17 cellular contexts compared by ENCODE assay signal in genomic region chr9:137194909-137195308, GRCh38. TPM values are rescaled to one million over a fixed set of nuclear protein-coding genes. Genes with fewer than 3 reads are reported as not detected.
DNase-seq lines count a peak whose midpoint lies in the region; ATAC-seq, FAIRE-seq and TF ChIP-seq lines count a peak whose summit lies in the region.
"Had no signal": no experiment of that assay in that cellular context is flagged by ENCODE, and none has a peak within 500 bp of the region (broad histone marks: within the 10 kb centered on the region; RNA-seq: fewer than 3 reads in every experiment).

No MANE protein-coding gene starts in this region.

- CTCF ChIA-PET in Calu3 (lab: Charles Lee), result interaction anchor here (1.0 to 1.2 kb wide), 2 partner anchors 20 to 42 kb away, joined by 3 to 4 read pairs; no protein-coding TSS in a partner anchor
- CTCF ChIA-PET in K562 (lab: Yijun Ruan, JAX; ENCODE audit: low intra/inter-chr PET ratio), result no interaction called here
- CTCF ChIA-PET in activated CD4-positive, alpha-beta T cell treated with anti-CD3 and anti-CD28 coated beads, Interleukin-2, amount 10 ng/mL, durations not matched to agents 7 days and 5 days (lab: Charles Lee), result interaction anchor here (1.1 to 1.6 kb wide), 4 partner anchors 9 to 48 kb away, joined by 3 to 7 read pairs (median 4); partner anchors contain the start of gene RNF224

- H3K27ac Mint-ChIP-seq in Calu3 (ENCODE audit: unreplicated experiment), result no peak overlapping the region
- no peak overlapping the region for H3K27ac Mint-ChIP-seq in activated T-helper 1 cell treated with anti-CD3 and anti-CD28 coated beads, Interleukin-12 subunit alpha, Interleukin-12 subunit beta, Interleukin-2, Interleukin-4 antibody, amounts not matched to agents 30 ng/mL and 10 ng/mL and 1 ng/mL, durations not matched to agents 14 hours and 24 hours and 36 hours
- H3K27ac Mint-ChIP-seq in activated CD4-positive, alpha-beta T cell treated with anti-CD3 and anti-CD28 coated beads, Interleukin-2, amount 10 ng/mL, durations not matched to agents 7 days and 5 days, result no peak overlapping the region
- H3K27ac Mint-ChIP-seq: activated CD8-positive, alpha-beta T cell treated with anti-CD3 and anti-CD28 coated beads for 36 hours; activated naive CD4-positive, alpha-beta T cell treated with anti-CD3 and anti-CD28 coated beads, Interleukin-2, amount 50 U/mL, for 24 hours; B cell; T-helper 1 cell treated with Interleukin-12 subunit alpha and Interleukin-12 subunit beta and Interleukin-4 antibody, amounts not matched to agents 30 μg/mL and 1 μg/mL, for 36 hours had no signal

- no peak for TF ChIP-seq POLR2A in K562 (conservative IDR thresholded peaks at IDR 0.05)

- 78% methylated on average over 6 of the region's 10 CpGs for WGBS in K562 (ENCODE audit: insufficient coverage, low coverage, missing lambda C conversion rate)

- peaks cover 35% of the 10 kb centered on the region; the same call in 1 of the 3 replicates for H3K36me3 ChIP-seq in K562 (ENCODE audit: control insufficient read depth, insufficient read depth, low read length)
- H3K36me3 ChIP-seq in mucosa of rectum (ENCODE audit: control insufficient read depth in 2 of 2, insufficient read depth in 2 of 2, low read length in 2 of 2), result peaks cover 25 to 26% of the 10 kb centered on the region in 2 donors

- peaks cover 38% of the 10 kb centered on the region for H3K4me1 Mint-ChIP-seq in Calu3 (ENCODE audit: low read depth, unreplicated experiment)
- H3K4me1 Mint-ChIP-seq in activated T-helper 1 cell treated with anti-CD3 and anti-CD28 coated beads, Interleukin-12 subunit alpha, Interleukin-12 subunit beta, Interleukin-2, Interleukin-4 antibody, amounts not matched to agents 30 ng/mL and 10 ng/mL and 1 ng/mL, durations not matched to agents 14 hours and 24 hours and 36 hours (ENCODE audit: low read depth), result no peaks in the 10 kb centered on the region
- H3K4me1 Mint-ChIP-seq in activated CD4-positive, alpha-beta T cell treated with anti-CD3 and anti-CD28 coated beads, Interleukin-2, amount 10 ng/mL, durations not matched to agents 7 days and 5 days, result peaks cover 13% of the 10 kb centered on the region
- H3K4me1 Mint-ChIP-seq: neural crest cell had no signal

- H3K9me3 ChIP-seq in K562 (replicated peaks; ENCODE audit: control insufficient read depth, insufficient read depth, low read depth, low read length), result no peaks in the 10 kb centered on the region
- no peaks in the 10 kb centered on the region for H3K9me3 ChIP-seq in mucosa of rectum (ENCODE audit: control insufficient read depth in 2 of 2, low read length in 2 of 2)

- POLR2A ChIA-PET in K562 (lab: Yijun Ruan, JAX), result interaction anchor here (0.6 to 1.6 kb wide), 6 partner anchors 10 to 128 kb away, joined by 3 to 9 read pairs (median 6); partner anchors contain the start of genes RNF208 and TUBB4B
- POLR2A ChIA-PET in activated CD4-positive, alpha-beta T cell treated with anti-CD3 and anti-CD28 coated beads, Interleukin-2, amount 10 ng/mL, durations not matched to agents 7 days and 5 days (lab: Charles Lee), result no interaction called here

- H2AFZ ChIP-seq in K562 (ENCODE audit: low read depth, low read length), result no peak overlapping the region

- TF ChIP-seq EP300 in K562 (IDR thresholded peaks at IDR 0.05; ENCODE audit: low read length), result no peak

- peaks cover 42% of the 10 kb centered on the region for H3K36me3 Mint-ChIP-seq in Calu3 (ENCODE audit: insufficient read depth, unreplicated experiment)
- peaks cover 2% of the 10 kb centered on the region for H3K36me3 Mint-ChIP-seq in activated T-helper 1 cell treated with anti-CD3 and anti-CD28 coated beads, Interleukin-12 subunit alpha, Interleukin-12 subunit beta, Interleukin-2, Interleukin-4 antibody, amounts not matched to agents 30 ng/mL and 10 ng/mL and 1 ng/mL, durations not matched to agents 14 hours and 24 hours and 36 hours (ENCODE audit: low read depth)
- no peaks in the 10 kb centered on the region for H3K36me3 Mint-ChIP-seq in activated CD4-positive, alpha-beta T cell treated with anti-CD3 and anti-CD28 coated beads, Interleukin-2, amount 10 ng/mL, durations not matched to agents 7 days and 5 days (ENCODE audit: low read depth)
- H3K36me3 Mint-ChIP-seq: activated naive CD4-positive, alpha-beta T cell treated with anti-CD3 and anti-CD28 coated beads, Interleukin-2, amount 50 U/mL, for 24 hours had no signal

- no peak for TF ChIP-seq RAD21 in K562 (CRISPR knock-in tag; conservative IDR thresholded peaks at IDR 0.05 in 1 of 2, IDR thresholded peaks at IDR 0.05 in 1 of 2)

- no peaks in the 10 kb centered on the region for H3K9me1 ChIP-seq in K562 (ENCODE audit: control insufficient read depth, insufficient read depth, low read length)

- FAIRE-seq in K562 (lab: Jason Lieb, UNC), result no peak

- DNase-seq in Calu3, result no peak
- DNase-seq in NCI-H1436 (lab: John Stamatoyannopoulos, UW), result peak; percentile 21
- no peak for DNase-seq in K562 (ENCODE audit: extremely low read depth in 1 of 4, low spot score in 3 of 4)
- no peak for DNase-seq in activated CD8-positive, alpha-beta memory T cell treated with anti-CD3 and anti-CD28 coated beads, Interleukin-2, amount 50 U/mL, for 48 hours
- no peak for DNase-seq in foreskin fibroblast
- DNase-seq in activated T-helper 1 cell treated with anti-CD3 and anti-CD28 coated beads, Interleukin-12 subunit alpha, Interleukin-12 subunit beta, Interleukin-2, Interleukin-4 antibody, amounts not matched to agents 30 ng/mL and 10 ng/mL and 1 ng/mL, durations not matched to agents 14 hours and 24 hours and 36 hours (ENCODE audit: low spot score), result no peak
- no peak for DNase-seq in activated CD4-positive, alpha-beta T cell treated with anti-CD3 and anti-CD28 coated beads, Interleukin-2, amount 10 ng/mL, durations not matched to agents 7 days and 5 days
- DNase-seq: activated CD8-positive, alpha-beta T cell treated with anti-CD3 and anti-CD28 coated beads for 36 hours; left cardiac atrium; NCI-H1048 had no signal

- H3K4me2 ChIP-seq in K562 (ENCODE audit: insufficient read depth, low read length), result no peak overlapping the region

- ATAC-seq in K562, result no peak
- ATAC-seq: activated CD8-positive, alpha-beta T cell treated with anti-CD3 and anti-CD28 coated beads for 36 hours; left cardiac atrium had no signal

- peaks cover 49% of the 10 kb centered on the region for H3K79me2 ChIP-seq in K562 (ENCODE audit: control insufficient read depth, insufficient read depth, low read length)

- H3K4me3 Mint-ChIP-seq in Calu3 (ENCODE audit: low read depth, unreplicated experiment), result peak overlapping the region; percentile 60
- no peak overlapping the region for H3K4me3 Mint-ChIP-seq in activated T-helper 1 cell treated with anti-CD3 and anti-CD28 coated beads, Interleukin-12 subunit alpha, Interleukin-12 subunit beta, Interleukin-2, Interleukin-4 antibody, amounts not matched to agents 30 ng/mL and 10 ng/mL and 1 ng/mL, durations not matched to agents 14 hours and 24 hours and 36 hours
- no peak overlapping the region for H3K4me3 Mint-ChIP-seq in activated CD4-positive, alpha-beta T cell treated with anti-CD3 and anti-CD28 coated beads, Interleukin-2, amount 10 ng/mL, durations not matched to agents 7 days and 5 days
- H3K4me3 Mint-ChIP-seq: activated CD8-positive, alpha-beta T cell treated with anti-CD3 and anti-CD28 coated beads for 36 hours; activated naive CD4-positive, alpha-beta T cell treated with anti-CD3 and anti-CD28 coated beads, Interleukin-2, amount 50 U/mL, for 24 hours; B cell; T-helper 1 cell treated with Interleukin-12 subunit alpha and Interleukin-12 subunit beta and Interleukin-4 antibody, amounts not matched to agents 30 μg/mL and 1 μg/mL, for 36 hours had no signal

- no peaks in the 10 kb centered on the region for H3K9me3 Mint-ChIP-seq in Calu3 (ENCODE audit: low read depth, unreplicated experiment)
- no peaks in the 10 kb centered on the region for H3K9me3 Mint-ChIP-seq in activated T-helper 1 cell treated with anti-CD3 and anti-CD28 coated beads, Interleukin-12 subunit alpha, Interleukin-12 subunit beta, Interleukin-2, Interleukin-4 antibody, amounts not matched to agents 30 ng/mL and 10 ng/mL and 1 ng/mL, durations not matched to agents 14 hours and 24 hours and 36 hours
- no peaks in the 10 kb centered on the region for H3K9me3 Mint-ChIP-seq in activated CD4-positive, alpha-beta T cell treated with anti-CD3 and anti-CD28 coated beads, Interleukin-2, amount 10 ng/mL, durations not matched to agents 7 days and 5 days
- H3K9me3 Mint-ChIP-seq: activated CD8-positive, alpha-beta T cell treated with anti-CD3 and anti-CD28 coated beads for 36 hours; activated naive CD4-positive, alpha-beta T cell treated with anti-CD3 and anti-CD28 coated beads, Interleukin-2, amount 50 U/mL, for 24 hours; neural crest cell; T-helper 1 cell treated with Interleukin-12 subunit alpha and Interleukin-12 subunit beta and Interleukin-4 antibody, amounts not matched to agents 30 μg/mL and 1 μg/mL, for 36 hours had no signal

- no peak overlapping the region for H3K27ac ChIP-seq in K562 (ENCODE audit: extremely low read depth, low read depth, low read length)
- H3K27ac ChIP-seq in mucosa of rectum (ENCODE audit: low read depth in 2 of 2, low read length in 2 of 2), result peak overlapping the region; percentile 96 to 97
- H3K27ac ChIP-seq: coronary artery, HL-60 had no signal

- in situ Hi-C loops in K562 (cut with MboI), result no loop called here

- H3K4me3 ChIP-seq in K562 (no peak overlapping the region), mucosa of rectum (ENCODE audit: low read length in 2 of 2) (peak overlapping the region; percentile 55 to 57), foreskin fibroblast (ENCODE audit: low read depth in 1 of 2, low read length in 2 of 2) (no peak overlapping the region)
- H3K4me3 ChIP-seq: coronary artery had no signal

- H4K20me1 ChIP-seq in K562 (replicated peaks; ENCODE audit: control insufficient read depth, insufficient read depth, low read length), result peaks cover 5% of the 10 kb centered on the region

- H3K4me1 ChIP-seq in K562 (replicated peaks in 1 of 2; ENCODE audit: control insufficient read depth in 2 of 2, insufficient read depth in 2 of 2, low read length in 2 of 2) (peaks cover 17 to 98% of the 10 kb centered on the region in 2 experiments), mucosa of rectum (ENCODE audit: control insufficient read depth in 2 of 2, insufficient read depth in 2 of 2, low read length in 2 of 2) (peaks cover 58 to 62% of the 10 kb centered on the region in 2 donors)

- H3K27me3 ChIP-seq in K562 (ENCODE audit: control insufficient read depth in 2 of 2, insufficient read depth in 2 of 2, low read length in 2 of 2) (no peaks in the 10 kb centered on the region), mucosa of rectum (ENCODE audit: control insufficient read depth in 2 of 2, insufficient read depth in 2 of 2, low read length in 2 of 2) (no peaks in the 10 kb centered on the region)

- no TSS peak for BruUV-seq in Calu3 (replicated peaks; lab: Mats Ljungman, UMichigan)
- no TSS peak for BruUV-seq in K562 (replicated peaks; lab: Mats Ljungman, UMichigan)

- H3K9ac ChIP-seq in K562 (ENCODE audit: insufficient read depth in 1 of 2, low read depth in 2 of 2, low read length in 2 of 2) (peak overlapping the region in 1 of 2 experiments; percentile 57; a peak in 1 of 4 replicates), mucosa of rectum (ENCODE audit: low read depth in 1 of 2, low read length in 2 of 2) (peak overlapping the region; percentile 60 to 65)

- intact Hi-C loops in Calu3 (cut with micrococcal nuclease; ENCODE audit: unreplicated experiment), result no loop called here
- intact Hi-C loops in K562 (cut with micrococcal nuclease), result no loop called here
- intact Hi-C loops in activated T-helper 1 cell treated with anti-CD3 and anti-CD28 coated beads, Interleukin-12 subunit alpha, Interleukin-12 subunit beta, Interleukin-2, Interleukin-4 antibody, amounts not matched to agents 30 ng/mL and 10 ng/mL and 1 ng/mL, durations not matched to agents 14 hours and 24 hours and 36 hours (cut with micrococcal nuclease), result no loop called here

- no peaks in the 10 kb centered on the region for H3K27me3 Mint-ChIP-seq in Calu3 (ENCODE audit: unreplicated experiment)
- no peaks in the 10 kb centered on the region for H3K27me3 Mint-ChIP-seq in activated T-helper 1 cell treated with anti-CD3 and anti-CD28 coated beads, Interleukin-12 subunit alpha, Interleukin-12 subunit beta, Interleukin-2, Interleukin-4 antibody, amounts not matched to agents 30 ng/mL and 10 ng/mL and 1 ng/mL, durations not matched to agents 14 hours and 24 hours and 36 hours (ENCODE audit: insufficient read depth)
- H3K27me3 Mint-ChIP-seq in activated CD4-positive, alpha-beta T cell treated with anti-CD3 and anti-CD28 coated beads, Interleukin-2, amount 10 ng/mL, durations not matched to agents 7 days and 5 days, result no peaks in the 10 kb centered on the region
- H3K27me3 Mint-ChIP-seq: activated CD8-positive, alpha-beta T cell treated with anti-CD3 and anti-CD28 coated beads for 36 hours; activated naive CD4-positive, alpha-beta T cell treated with anti-CD3 and anti-CD28 coated beads, Interleukin-2, amount 50 U/mL, for 24 hours; B cell had no signal

- no peak for TF ChIP-seq CTCF in Calu3 (IDR thresholded peaks at IDR 0.05; ENCODE audit: unreplicated experiment)
- no peak for TF ChIP-seq CTCF in K562 (IDR thresholded peaks at IDR 0.05 in 2 of 3, conservative IDR thresholded peaks at IDR 0.05 in 1 of 3; ENCODE audit: insufficient read depth in 2 of 3, low read depth in 1 of 3, low read length in 3 of 3)
- no peak for TF ChIP-seq CTCF in foreskin fibroblast (IDR thresholded peaks at IDR 0.05; ENCODE audit: low read depth, low read length)

RNA-seq across cellular contexts. Expression of gene TPRN, which starts 5.6 kb away (rescaled TPM):
- 18.3 and 20.3 TPM in 2 replicates for total RNA-seq in Calu3 (2022)
- 9.5 and 37.4 TPM in 2 replicates for total RNA-seq in K562 (2011; cell fraction: chromatin; rRNA removed; ENCODE audit: low replicate concordance)
- total RNA-seq in K562 (2011; cell fraction: nucleolus; rRNA removed), result 29.0 and 30.9 TPM in 2 replicates
- total RNA-seq in K562 (2011; cell fraction: nucleoplasm; rRNA removed), result 12.3 and 12.6 TPM in 2 replicates
- 20.0 and 23.5 TPM in 2 replicates for total RNA-seq in K562 (2014; rRNA removed)
- 1.7 and 2.5 TPM in 2 replicates for total RNA-seq in K562 (2014; rRNA removed; fragmentation: Illumina TruSeq; extraction: Trizol)
- 24.2 and 28.2 TPM in 2 replicates for total RNA-seq in K562 (2015; rRNA removed; fragmentation: Illumina TruSeq; extraction: Trizol)
- 30.3 and 31.9 TPM in 2 replicates for total RNA-seq in K562 (2021)
- 3.2 and 4.2 TPM in 2 replicates for polyA plus RNA-seq in K562 (2011; rRNA removed)
- polyA plus RNA-seq in K562 (2011; cell fraction: cytosol; rRNA removed), result 5.2 and 13.0 TPM in 2 replicates
- polyA plus RNA-seq in K562 (2011; cell fraction: nucleus; rRNA removed), result 25.2 and 33.9 TPM in 2 replicates
- 16.5 and 21.3 TPM in 2 replicates for polyA plus RNA-seq in K562 (2012)
- polyA plus RNA-seq in K562 (2014; fragmentation: Illumina TruSeq; extraction: Trizol), result 4.4 and 12.5 TPM in 2 replicates
- polyA plus RNA-seq in K562 (2014; fragmentation: Nextera tagmentation; extraction: Ambion mirVana), result under 1 TPM; 0.31 to 0.34 TPM
- 11.8 and 14.4 TPM in 2 replicates for polyA plus RNA-seq in K562 (2014; rRNA removed)
- polyA minus RNA-seq in K562 (2011; rRNA and poly(A)+ RNA removed), result 2.3 and 2.9 TPM in 2 replicates
- polyA minus RNA-seq in K562 (2011; cell fraction: cytosol; rRNA and poly(A)+ RNA removed), result 11.2 and 13.6 TPM in 2 replicates
- 10.9 and 14.7 TPM in 2 replicates for polyA minus RNA-seq in K562 (2011; cell fraction: nucleus; rRNA and poly(A)+ RNA removed)
- total RNA-seq in activated T-helper 1 cell treated with anti-CD3 and anti-CD28 coated beads, Interleukin-12 subunit alpha, Interleukin-12 subunit beta, Interleukin-2, Interleukin-4 antibody, amounts not matched to agents 30 ng/mL and 10 ng/mL and 1 ng/mL, durations not matched to agents 14 hours and 24 hours and 36 hours, result 15.6 and 17.2 TPM in 2 replicates
- 1 to 10 TPM; 8.9 TPM for total RNA-seq in activated CD4-positive, alpha-beta T cell treated with anti-CD3 and anti-CD28 coated beads, Interleukin-2, amount 10 ng/mL, durations not matched to agents 7 days and 5 days

RNA-seq across cellular contexts. Expression of gene SSNA1, which starts 6.4 kb away (rescaled TPM):
- total RNA-seq in Calu3 (2022), result 41.9 and 44.1 TPM in 2 replicates
- 2.1 and 9.0 TPM in 2 replicates for total RNA-seq in K562 (2011; cell fraction: chromatin; rRNA removed; ENCODE audit: low replicate concordance)
- total RNA-seq in K562 (2011; cell fraction: nucleolus; rRNA removed), result 24.7 and 27.9 TPM in 2 replicates
- total RNA-seq in K562 (2011; cell fraction: nucleoplasm; rRNA removed), result 12.1 and 13.6 TPM in 2 replicates
- 130 and 153 TPM in 2 replicates for total RNA-seq in K562 (2014; rRNA removed)
- total RNA-seq in K562 (2014; rRNA removed; fragmentation: Illumina TruSeq; extraction: Trizol), result 8.7 and 16.8 TPM in 2 replicates
- 74.7 and 76.7 TPM in 2 replicates for total RNA-seq in K562 (2015; rRNA removed; fragmentation: Illumina TruSeq; extraction: Trizol)
- total RNA-seq in K562 (2021), result 96.4 and 106 TPM in 2 replicates
- polyA plus RNA-seq in K562 (2011; rRNA removed), result 40.5 and 43.4 TPM in 2 replicates
- polyA plus RNA-seq in K562 (2011; cell fraction: cytosol; rRNA removed), result 64.1 and 151 TPM in 2 replicates
- polyA plus RNA-seq in K562 (2011; cell fraction: nucleus; rRNA removed), result 31.5 and 49.3 TPM in 2 replicates
- polyA plus RNA-seq in K562 (2012), result 94.8 and 97.7 TPM in 2 replicates
- polyA plus RNA-seq in K562 (2014; fragmentation: Illumina TruSeq; extraction: Trizol), result 57.1 and 101 TPM in 2 replicates
- 10 to 100 TPM in 1 of 2 experiments, 1 to 10 TPM in 1; 1.9 to 11.8 TPM for polyA plus RNA-seq in K562 (2014; fragmentation: Nextera tagmentation; extraction: Ambion mirVana)
- 114 and 137 TPM in 2 replicates for polyA plus RNA-seq in K562 (2014; rRNA removed)
- polyA minus RNA-seq in K562 (2011; rRNA and poly(A)+ RNA removed), result 5.8 and 11.0 TPM in 2 replicates
- 18.9 and 27.1 TPM in 2 replicates for polyA minus RNA-seq in K562 (2011; cell fraction: cytosol; rRNA and poly(A)+ RNA removed)
- polyA minus RNA-seq in K562 (2011; cell fraction: nucleus; rRNA and poly(A)+ RNA removed), result 7.0 and 10.3 TPM in 2 replicates
- 101 and 105 TPM in 2 replicates for total RNA-seq in activated T-helper 1 cell treated with anti-CD3 and anti-CD28 coated beads, Interleukin-12 subunit alpha, Interleukin-12 subunit beta, Interleukin-2, Interleukin-4 antibody, amounts not matched to agents 30 ng/mL and 10 ng/mL and 1 ng/mL, durations not matched to agents 14 hours and 24 hours and 36 hours
- total RNA-seq in activated CD4-positive, alpha-beta T cell treated with anti-CD3 and anti-CD28 coated beads, Interleukin-2, amount 10 ng/mL, durations not matched to agents 7 days and 5 days, result 10 to 100 TPM; 74.8 to 81.3 TPM

RNA-seq across cellular contexts. Expression of gene ANAPC2, which starts 6.5 kb away (rescaled TPM):
- 49.4 and 51.4 TPM in 2 replicates for total RNA-seq in Calu3 (2022)
- 116 and 279 TPM in 2 replicates for total RNA-seq in K562 (2011; cell fraction: chromatin; rRNA removed; ENCODE audit: low replicate concordance)
- 160 and 161 TPM in 2 replicates for total RNA-seq in K562 (2011; cell fraction: nucleolus; rRNA removed)
- 110 and 125 TPM in 2 replicates for total RNA-seq in K562 (2011; cell fraction: nucleoplasm; rRNA removed)
- total RNA-seq in K562 (2014; rRNA removed), result 19.8 and 23.4 TPM in 2 replicates
- total RNA-seq in K562 (2014; rRNA removed; fragmentation: Illumina TruSeq; extraction: Trizol), result 5.8 and 8.0 TPM in 2 replicates
- total RNA-seq in K562 (2015; rRNA removed; fragmentation: Illumina TruSeq; extraction: Trizol), result 16.4 and 17.5 TPM in 2 replicates
- total RNA-seq in K562 (2021), result 50.7 and 56.5 TPM in 2 replicates
- polyA plus RNA-seq in K562 (2011; rRNA removed), result 17.7 and 22.1 TPM in 2 replicates
- polyA plus RNA-seq in K562 (2011; cell fraction: cytosol; rRNA removed), result 11.1 and 24.4 TPM in 2 replicates
- polyA plus RNA-seq in K562 (2011; cell fraction: nucleus; rRNA removed), result 195 and 268 TPM in 2 replicates
- 30.8 and 42.2 TPM in 2 replicates for polyA plus RNA-seq in K562 (2012)
- polyA plus RNA-seq in K562 (2014; fragmentation: Illumina TruSeq; extraction: Trizol), result 10.1 and 19.3 TPM in 2 replicates
- polyA plus RNA-seq in K562 (2014; fragmentation: Nextera tagmentation; extraction: Ambion mirVana), result under 1 TPM in 1 of 2 experiments, not detected in 1; 0.11 TPM
- polyA plus RNA-seq in K562 (2014; rRNA removed), result 41.6 and 46.1 TPM in 2 replicates
- 10.4 and 13.3 TPM in 2 replicates for polyA minus RNA-seq in K562 (2011; rRNA and poly(A)+ RNA removed)
- 30.0 and 32.4 TPM in 2 replicates for polyA minus RNA-seq in K562 (2011; cell fraction: cytosol; rRNA and poly(A)+ RNA removed)
- 61.7 and 67.4 TPM in 2 replicates for polyA minus RNA-seq in K562 (2011; cell fraction: nucleus; rRNA and poly(A)+ RNA removed)
- total RNA-seq in activated T-helper 1 cell treated with anti-CD3 and anti-CD28 coated beads, Interleukin-12 subunit alpha, Interleukin-12 subunit beta, Interleukin-2, Interleukin-4 antibody, amounts not matched to agents 30 ng/mL and 10 ng/mL and 1 ng/mL, durations not matched to agents 14 hours and 24 hours and 36 hours, result 62.5 and 63.6 TPM in 2 replicates
- total RNA-seq in activated CD4-positive, alpha-beta T cell treated with anti-CD3 and anti-CD28 coated beads, Interleukin-2, amount 10 ng/mL, durations not matched to agents 7 days and 5 days, result 10 to 100 TPM; 61.3 to 76.1 TPM

RNA-seq across cellular contexts. Expression of gene TMEM203, which starts 10.5 kb away (rescaled TPM):
- total RNA-seq in Calu3 (2022), result 25.4 and 28.8 TPM in 2 replicates
- 27.1 and 46.3 TPM in 2 replicates for total RNA-seq in K562 (2011; cell fraction: chromatin; rRNA removed; ENCODE audit: low replicate concordance)
- 44.2 and 58.9 TPM in 2 replicates for total RNA-seq in K562 (2011; cell fraction: nucleolus; rRNA removed)
- 51.0 and 55.5 TPM in 2 replicates for total RNA-seq in K562 (2011; cell fraction: nucleoplasm; rRNA removed)
- total RNA-seq in K562 (2014; rRNA removed), result 37.6 and 56.5 TPM in 2 replicates
- total RNA-seq in K562 (2014; rRNA removed; fragmentation: Illumina TruSeq; extraction: Trizol), result 34.2 and 35.7 TPM in 2 replicates
- total RNA-seq in K562 (2015; rRNA removed; fragmentation: Illumina TruSeq; extraction: Trizol), result 37.4 and 38.2 TPM in 2 replicates
- total RNA-seq in K562 (2021), result 59.5 and 64.2 TPM in 2 replicates
- 40.5 and 45.9 TPM in 2 replicates for polyA plus RNA-seq in K562 (2011; rRNA removed)
- polyA plus RNA-seq in K562 (2011; cell fraction: cytosol; rRNA removed), result 47.5 and 60.9 TPM in 2 replicates
- 30.9 and 31.8 TPM in 2 replicates for polyA plus RNA-seq in K562 (2011; cell fraction: nucleus; rRNA removed)
- polyA plus RNA-seq in K562 (2012), result 38.7 and 41.5 TPM in 2 replicates
- 38.7 and 46.8 TPM in 2 replicates for polyA plus RNA-seq in K562 (2014; fragmentation: Illumina TruSeq; extraction: Trizol)
- 10 to 100 TPM in 1 of 2 experiments, 1 to 10 TPM in 1; 8.8 to 13.6 TPM for polyA plus RNA-seq in K562 (2014; fragmentation: Nextera tagmentation; extraction: Ambion mirVana)
- polyA plus RNA-seq in K562 (2014; rRNA removed), result 38.2 and 47.5 TPM in 2 replicates
- polyA minus RNA-seq in K562 (2011; rRNA and poly(A)+ RNA removed), result 25.8 and 27.5 TPM in 2 replicates
- polyA minus RNA-seq in K562 (2011; cell fraction: cytosol; rRNA and poly(A)+ RNA removed), result 20.5 and 26.1 TPM in 2 replicates
- polyA minus RNA-seq in K562 (2011; cell fraction: nucleus; rRNA and poly(A)+ RNA removed), result 11.0 and 18.3 TPM in 2 replicates
- 40.5 and 41.5 TPM in 2 replicates for total RNA-seq in activated T-helper 1 cell treated with anti-CD3 and anti-CD28 coated beads, Interleukin-12 subunit alpha, Interleukin-12 subunit beta, Interleukin-2, Interleukin-4 antibody, amounts not matched to agents 30 ng/mL and 10 ng/mL and 1 ng/mL, durations not matched to agents 14 hours and 24 hours and 36 hours
- total RNA-seq in activated CD4-positive, alpha-beta T cell treated with anti-CD3 and anti-CD28 coated beads, Interleukin-2, amount 10 ng/mL, durations not matched to agents 7 days and 5 days, result 10 to 100 TPM; 28.5 to 34.0 TPM

RNA-seq across cellular contexts. Expression of gene NDOR1, which starts 10.6 kb away (rescaled TPM):
- total RNA-seq in Calu3 (2022) (26.4 and 27.7 TPM in 2 replicates), K562 (2014; rRNA removed) (15.7 and 30.2 TPM in 2 replicates), K562 (2014; rRNA removed; fragmentation: Illumina TruSeq; extraction: Trizol) (1.9 and 2.7 TPM in 2 replicates), K562 (2015; rRNA removed; fragmentation: Illumina TruSeq; extraction: Trizol) (11.0 and 11.3 TPM in 2 replicates), K562 (2021) (32.6 and 36.9 TPM in 2 replicates)
- 31.8 and 95.9 TPM in 2 replicates for total RNA-seq in K562 (2011; cell fraction: chromatin; rRNA removed; ENCODE audit: low replicate concordance)
- 71.7 and 83.3 TPM in 2 replicates for total RNA-seq in K562 (2011; cell fraction: nucleolus; rRNA removed)
- total RNA-seq in K562 (2011; cell fraction: nucleoplasm; rRNA removed), result 36.2 and 42.8 TPM in 2 replicates
- polyA plus RNA-seq in K562 (2011; rRNA removed) (5.6 and 11.5 TPM in 2 replicates), K562 (2014; fragmentation: Illumina TruSeq; extraction: Trizol) (6.9 and 17.5 TPM in 2 replicates), K562 (2014; fragmentation: Nextera tagmentation; extraction: Ambion mirVana) (under 1 TPM; 0.06 TPM), K562 (2014; rRNA removed) (30.4 and 35.0 TPM in 2 replicates)
- 11.3 and 23.7 TPM in 2 replicates for polyA plus RNA-seq in K562 (2011; cell fraction: cytosol; rRNA removed)
- polyA plus RNA-seq in K562 (2011; cell fraction: nucleus; rRNA removed), result 96.9 and 166 TPM in 2 replicates
- 19.8 and 29.6 TPM in 2 replicates for polyA plus RNA-seq in K562 (2012)
- polyA minus RNA-seq in K562 (2011; rRNA and poly(A)+ RNA removed), result 1.0 and 2.7 TPM in 2 replicates
- polyA minus RNA-seq in K562 (2011; cell fraction: cytosol; rRNA and poly(A)+ RNA removed), result 9.8 and 12.8 TPM in 2 replicates
- polyA minus RNA-seq in K562 (2011; cell fraction: nucleus; rRNA and poly(A)+ RNA removed), result 16.9 and 17.4 TPM in 2 replicates
- total RNA-seq in activated T-helper 1 cell treated with anti-CD3 and anti-CD28 coated beads, Interleukin-12 subunit alpha, Interleukin-12 subunit beta, Interleukin-2, Interleukin-4 antibody, amounts not matched to agents 30 ng/mL and 10 ng/mL and 1 ng/mL, durations not matched to agents 14 hours and 24 hours and 36 hours, result 42.4 and 48.9 TPM in 2 replicates
- 10 to 100 TPM; 38.4 to 44.2 TPM for total RNA-seq in activated CD4-positive, alpha-beta T cell treated with anti-CD3 and anti-CD28 coated beads, Interleukin-2, amount 10 ng/mL, durations not matched to agents 7 days and 5 days

Comparison
In these comparisons a context has a peak if more than half of its experiments do, and no peak if none do; other contexts are left out.
1. H3K4me3 ChIP-seq: peak in mucosa of rectum (2 of 2); none in K562 (single experiment) and foreskin fibroblast (0 of 2).